In genomic region chr17:74357466-74357809, GRCh38 we compare ENCODE assay signal across 25 cellular contexts. TPM values are rescaled to one million over a fixed set of nuclear protein-coding genes. Genes with fewer than 3 reads are reported as not detected.
DNase-seq lines count a peak whose midpoint lies in the region; ATAC-seq and TF ChIP-seq lines count a peak whose summit lies in the region.
"Had no signal": no experiment of that assay in that cellular context is flagged by ENCODE, and none has a peak within 500 bp of the region (broad histone marks: within the 10 kb centered on the region; RNA-seq: fewer than 3 reads in every experiment).

No MANE protein-coding gene starts in this region.

- TF ChIP-seq CTCF in GM23338 (conservative IDR thresholded peaks at IDR 0.05; ENCODE audit: low read depth in 2 of 2) (no peak), PC-3 (conservative IDR thresholded peaks at IDR 0.05; ENCODE audit: low read depth, low read length) (no peak)

- H2AFZ ChIP-seq in GM23338 (peak overlapping the region; percentile 90; the same call in 1 of the 2 replicates), PC-3 (ENCODE audit: low read length) (peak overlapping the region; percentile 41; the same call in 1 of the 2 replicates)

- no peaks in the 10 kb centered on the region for H3K9me2 ChIP-seq in GM23338 (ENCODE audit: insufficient read depth)
- H3K9me2 ChIP-seq in PC-3 (replicated peaks; ENCODE audit: low read length), result no peaks in the 10 kb centered on the region

- intact Hi-C loops in PC-3 (cut with micrococcal nuclease), result no loop called here

- H3K79me2 ChIP-seq in GM23338 (replicated peaks; ENCODE audit: insufficient read depth) (no peaks in the 10 kb centered on the region), PC-3 (ENCODE audit: low read length) (no peaks in the 10 kb centered on the region)

- no TSS peak for BruUV-seq in PC-3 (replicated peaks; lab: Mats Ljungman, UMichigan)

- H3K27ac ChIP-seq in GM23338 (ENCODE audit: low read depth), result no peak overlapping the region
- H3K27ac ChIP-seq in PC-3 (ENCODE audit: low read length), result no peak overlapping the region
- H3K27ac ChIP-seq: body of pancreas, gastrocnemius medialis, SK-N-MC had no signal

- no peak overlapping the region for H3K27ac Mint-ChIP-seq in GM23338
- H3K27ac Mint-ChIP-seq in stimulated activated effector memory CD8-positive, alpha-beta T cell treated with anti-CD3 and anti-CD28 coated beads, Interleukin-12 subunit alpha, Interleukin-12 subunit beta, amount 100 ng/mL, for 72 hours, result no peak overlapping the region
- H3K27ac Mint-ChIP-seq: activated CD4-positive, alpha-beta T cell treated with anti-CD3 and anti-CD28 coated beads for 36 hours; effector memory CD8-positive, alpha-beta T cell; HFFc6; naive thymus-derived CD8-positive, alpha-beta T cell; T-helper 1 cell treated with Interleukin-12 subunit alpha and Interleukin-12 subunit beta and Interleukin-4 antibody, amounts not matched to agents 30 μg/mL and 1 μg/mL, for 36 hours had no signal

- DNase-seq in GM23338 (ENCODE audit: low spot score) (peak; percentile 46), PC-3 (no peak), DMS79 treated with DMSO at 0.1 percent for 48 hours (lab: John Stamatoyannopoulos, UW) (no peak), GM19240 (ENCODE audit: insufficient read length, low spot score) (no peak), NCI-H1417 treated with DMSO at 0.1 percent for 48 hours (lab: John Stamatoyannopoulos, UW) (no peak)
- DNase-seq in stimulated activated effector memory CD8-positive, alpha-beta T cell treated with anti-CD3 and anti-CD28 coated beads, Interleukin-12 subunit alpha, Interleukin-12 subunit beta, amount 100 ng/mL, for 72 hours (ENCODE audit: low spot score in 2 of 2), result no peak
- DNase-seq: activated gamma-delta T cell; body of pancreas; CD8-positive, alpha-beta memory T cell; effector memory CD8-positive, alpha-beta T cell; esophagus squamous epithelium; gastrocnemius medialis; HFFc6; Karpas-422; midbrain; naive thymus-derived CD8-positive, alpha-beta T cell; NCI-H1694 treated with DMSO at 0.1 percent for 48 hours; stimulated activated CD4-positive, alpha-beta T cell treated with anti-CD3 and anti-CD28 coated beads, Interleukin-12 subunit alpha, Interleukin-12 subunit beta, amount 100 ng/mL, for 4 hours; stimulated activated naive CD8-positive, alpha-beta T cell treated with anti-CD3 and anti-CD28 coated beads, Interleukin-15, Interleukin-2, amounts not matched to agents 100 U/mL and 50 U/mL, for 24 hours had no signal

- H3K9me3 ChIP-seq in PC-3 (ENCODE audit: low read length), result no peaks in the 10 kb centered on the region
- no peaks in the 10 kb centered on the region for H3K9me3 ChIP-seq in iPS-15b (ENCODE audit: control insufficient read depth, insufficient read depth, low read length)
- H3K9me3 ChIP-seq: body of pancreas, esophagus squamous epithelium, gastrocnemius medialis, tibial nerve had no signal

- H3K4me1 Mint-ChIP-seq in GM23338, result peaks cover 34% of the 10 kb centered on the region
- H3K4me1 Mint-ChIP-seq in stimulated activated effector memory CD8-positive, alpha-beta T cell treated with anti-CD3 and anti-CD28 coated beads, Interleukin-12 subunit alpha, Interleukin-12 subunit beta, amount 100 ng/mL, for 72 hours, result peaks cover 19% of the 10 kb centered on the region
- H3K4me1 Mint-ChIP-seq: activated CD4-positive, alpha-beta T cell treated with anti-CD3 and anti-CD28 coated beads for 36 hours had no signal

- H3K9me3 Mint-ChIP-seq in GM23338, result no peaks in the 10 kb centered on the region
- no peaks in the 10 kb centered on the region for H3K9me3 Mint-ChIP-seq in stimulated activated effector memory CD8-positive, alpha-beta T cell treated with anti-CD3 and anti-CD28 coated beads, Interleukin-12 subunit alpha, Interleukin-12 subunit beta, amount 100 ng/mL, for 72 hours
- H3K9me3 Mint-ChIP-seq: CD8-positive, alpha-beta memory T cell; effector memory CD8-positive, alpha-beta T cell; naive thymus-derived CD8-positive, alpha-beta T cell; T-helper 1 cell treated with Interleukin-12 subunit alpha and Interleukin-12 subunit beta and Interleukin-4 antibody, amounts not matched to agents 30 μg/mL and 1 μg/mL, for 36 hours had no signal

- no peaks in the 10 kb centered on the region; the same call in 1 of the 2 replicates for H4K20me1 ChIP-seq in GM23338 (replicated peaks; ENCODE audit: insufficient read depth)
- no peaks in the 10 kb centered on the region for H4K20me1 ChIP-seq in PC-3 (ENCODE audit: low read length)

- POLR2A ChIA-PET in PC-3 (lab: Charles Lee; ENCODE audit: unreplicated experiment), result interaction anchor here (0.6 kb wide), 1 partner anchor 140 kb away, joined by 6 read pairs; no protein-coding TSS in a partner anchor

- H3K36me3 Mint-ChIP-seq in GM23338 (ENCODE audit: low read depth), result peaks cover 6% of the 10 kb centered on the region; the same call in 2 of the 3 replicates
- no peaks in the 10 kb centered on the region for H3K36me3 Mint-ChIP-seq in stimulated activated effector memory CD8-positive, alpha-beta T cell treated with anti-CD3 and anti-CD28 coated beads, Interleukin-12 subunit alpha, Interleukin-12 subunit beta, amount 100 ng/mL, for 72 hours
- H3K36me3 Mint-ChIP-seq: CD8-positive, alpha-beta memory T cell; naive thymus-derived CD8-positive, alpha-beta T cell had no signal

- peaks cover 57% of the 10 kb centered on the region for H3K27me3 ChIP-seq in GM23338 (ENCODE audit: insufficient read depth)
- H3K27me3 ChIP-seq in PC-3 (ENCODE audit: low read length), result peaks cover 87% of the 10 kb centered on the region
- peaks cover 53% of the 10 kb centered on the region for H3K27me3 ChIP-seq in iPS-15b (ENCODE audit: control insufficient read depth, insufficient read depth, low read length)

- H3K9ac ChIP-seq in PC-3 (ENCODE audit: low read length) (no peak overlapping the region), iPS-15b (ENCODE audit: low read depth, low read length) (no peak overlapping the region)

- H3K4me2 ChIP-seq in GM23338, result peak overlapping the region; percentile 80
- H3K4me2 ChIP-seq in PC-3 (ENCODE audit: low read length), result peak overlapping the region; percentile 71

- no peaks in the 10 kb centered on the region for H3K36me3 ChIP-seq in GM23338 (ENCODE audit: insufficient read depth)
- no peaks in the 10 kb centered on the region for H3K36me3 ChIP-seq in PC-3 (ENCODE audit: low read depth, low read length)
- no peaks in the 10 kb centered on the region for H3K36me3 ChIP-seq in iPS-15b (ENCODE audit: control insufficient read depth, insufficient read depth, low read length)
- H3K36me3 ChIP-seq: esophagus squamous epithelium, gastrocnemius medialis, tibial nerve had no signal

- ATAC-seq in GM23338 (peak; percentile 2; the same call in 2 of the 3 replicates), PC-3 (no peak)
- ATAC-seq in stimulated activated effector memory CD8-positive, alpha-beta T cell treated with anti-CD3 and anti-CD28 coated beads, Interleukin-12 subunit alpha, Interleukin-12 subunit beta, amount 100 ng/mL, for 72 hours, result no peak
- ATAC-seq: body of pancreas; gastrocnemius medialis; stimulated activated naive CD8-positive, alpha-beta T cell treated with anti-CD3 and anti-CD28 coated beads, Interleukin-15, Interleukin-2, amounts not matched to agents 100 U/mL and 50 U/mL, for 24 hours had no signal

- peaks cover 13% of the 10 kb centered on the region; the same call in 1 of the 2 replicates for H3K4me1 ChIP-seq in GM23338 (ENCODE audit: insufficient read depth)
- no peaks in the 10 kb centered on the region for H3K4me1 ChIP-seq in PC-3 (ENCODE audit: insufficient read depth, low read length)
- H3K4me1 ChIP-seq in iPS-15b (ENCODE audit: control insufficient read depth, insufficient read depth, low read length), result no peaks in the 10 kb centered on the region
- H3K4me1 ChIP-seq: gastrocnemius medialis had no signal

- peaks cover 42% of the 10 kb centered on the region for H3K27me3 Mint-ChIP-seq in GM23338 (ENCODE audit: insufficient read depth, low read depth, poor library complexity)

- peak overlapping the region; percentile 57 for H3K4me3 ChIP-seq in GM23338
- peak overlapping the region; percentile 37; the same call in 1 of the 2 replicates for H3K4me3 ChIP-seq in PC-3 (ENCODE audit: low read length)
- peak overlapping the region; percentile 39 for H3K4me3 ChIP-seq in iPS-15b (ENCODE audit: low read depth, low read length)
- H3K4me3 ChIP-seq: body of pancreas, SK-N-MC had no signal

- H3K4me3 Mint-ChIP-seq in GM23338, result no peak overlapping the region
- peak overlapping the region; percentile 33 for H3K4me3 Mint-ChIP-seq in stimulated activated effector memory CD8-positive, alpha-beta T cell treated with anti-CD3 and anti-CD28 coated beads, Interleukin-12 subunit alpha, Interleukin-12 subunit beta, amount 100 ng/mL, for 72 hours
- H3K4me3 Mint-ChIP-seq: activated CD4-positive, alpha-beta T cell treated with anti-CD3 and anti-CD28 coated beads for 36 hours; HFFc6; T-helper 1 cell treated with Interleukin-12 subunit alpha and Interleukin-12 subunit beta and Interleukin-4 antibody, amounts not matched to agents 30 μg/mL and 1 μg/mL, for 36 hours had no signal

- CTCF ChIA-PET in PC-3 (lab: Charles Lee), result interaction anchor here (0.6 kb wide), 1 partner anchor 158 kb away, joined by 3 read pairs; no protein-coding TSS in a partner anchor

- H3F3A ChIP-seq in GM23338 (replicated peaks; ENCODE audit: low read depth) (no peaks in the 10 kb centered on the region), PC-3 (ENCODE audit: low read length, unreplicated experiment) (no peaks in the 10 kb centered on the region)

TF ChIP-seq in GM23338, 12 proteins besides CTCF, POLR2A, EP300 and RAD21 (continues in another document):
- no peak for TF ChIP-seq POLR2AphosphoS5 (IDR thresholded peaks at IDR 0.05; ENCODE audit: low read depth)
- TF ChIP-seq ZNF331 (CRISPR knock-in tag; IDR thresholded peaks at IDR 0.05; ENCODE audit: low read depth), result no peak
- no peak for TF ChIP-seq EZH2 (IDR thresholded peaks at IDR 0.05; ENCODE audit: low read depth, unreplicated experiment)
- no peak for TF ChIP-seq NANOG (IDR thresholded peaks at IDR 0.05; ENCODE audit: borderline replicate concordance)
- no peak for TF ChIP-seq STAT1 (IDR thresholded peaks at IDR 0.05; ENCODE audit: unreplicated experiment)
- TF ChIP-seq CREB1 (CRISPR knock-in tag; IDR thresholded peaks at IDR 0.05; ENCODE audit: low read depth), result no peak
- no peak for TF ChIP-seq EZH2phosphoT487 (IDR thresholded peaks at IDR 0.05; ENCODE audit: unreplicated experiment)
- TF ChIP-seq ZNF114 (CRISPR knock-in tag; IDR thresholded peaks at IDR 0.05), result no peak

RNA-seq across cellular contexts. Expression of gene BTBD17, which starts 4.2 kb away (rescaled TPM):
- total RNA-seq in GM23338 (2014; rRNA removed; shearing (Covaris generic)), result 4.9 and 5.0 TPM in 2 replicates
- 1.7 and 1.9 TPM in 2 replicates for polyA plus RNA-seq in GM23338 (2016; fragmentation: Nextera tagmentation; extraction: Ambion mirVana)
- not detected in 2 replicates for total RNA-seq in PC-3 (2014; rRNA removed)
- total RNA-seq: activated CD4-positive, alpha-beta T cell treated with anti-CD3 and anti-CD28 coated beads for 36 hours; CD8-positive, alpha-beta memory T cell; esophagus squamous epithelium; gastrocnemius medialis; HFFc6; naive thymus-derived CD8-positive, alpha-beta T cell; osteoblast; tibial nerve had no signal
- polyA plus RNA-seq: CD8-positive, alpha-beta memory T cell; naive thymus-derived CD8-positive, alpha-beta T cell had no signal

RNA-seq across cellular contexts. Expression of gene GPR142, which starts 9.9 kb away (rescaled TPM):
- not detected in 2 replicates for total RNA-seq in GM23338 (2014; rRNA removed; shearing (Covaris generic))
- not detected in 2 replicates for polyA plus RNA-seq in GM23338 (2016; fragmentation: Nextera tagmentation; extraction: Ambion mirVana)
- not detected in 2 replicates for total RNA-seq in PC-3 (2014; rRNA removed)
- total RNA-seq: activated CD4-positive, alpha-beta T cell treated with anti-CD3 and anti-CD28 coated beads for 36 hours; CD8-positive, alpha-beta memory T cell; gastrocnemius medialis; HFFc6; naive thymus-derived CD8-positive, alpha-beta T cell; osteoblast had no signal
- polyA plus RNA-seq: CD8-positive, alpha-beta memory T cell had no signal

RNA-seq across cellular contexts. Expression of gene KIF19, which starts 31.4 kb away (rescaled TPM):
- 0.27 and 0.35 TPM in 2 replicates for total RNA-seq in GM23338 (2014; rRNA removed; shearing (Covaris generic))
- polyA plus RNA-seq in GM23338 (2016; fragmentation: Nextera tagmentation; extraction: Ambion mirVana), result 0.07 and 0.36 TPM in 2 replicates
- total RNA-seq in PC-3 (2014; rRNA removed), result not detected in 2 replicates
- total RNA-seq: HFFc6; naive thymus-derived CD8-positive, alpha-beta T cell; osteoblast had no signal
